Comparison of ENCODE assay signal across 1 cellular context in genomic region chr1:155017021-155017945, GRCh38.
TF ChIP-seq lines count a peak whose summit lies in the region.

No MANE protein-coding gene starts in this region.

TF ChIP-seq in WTC11, 78 proteins besides CTCF, POLR2A, EP300 and RAD21 (continued from another document and continues in another):
- TF ChIP-seq ZNF532 (CRISPR knock-in tag; IDR thresholded peaks at IDR 0.05; ENCODE audit: borderline replicate concordance), result peak; percentile 84; the same call in 1 of the 2 replicates
- TF ChIP-seq ZNF512 (CRISPR knock-in tag; IDR thresholded peaks at IDR 0.05; ENCODE audit: borderline replicate concordance), result no peak
- TF ChIP-seq JAZF1 (CRISPR knock-in tag; IDR thresholded peaks at IDR 0.05), result no peak
- no peak for TF ChIP-seq JUN (CRISPR knock-in tag; IDR thresholded peaks at IDR 0.05)
- peak; percentile 88 for TF ChIP-seq TEAD1 (CRISPR knock-in tag; IDR thresholded peaks at IDR 0.05)
- peak; percentile 54; the same call in 1 of the 2 replicates for TF ChIP-seq CREB1 (CRISPR knock-in tag; IDR thresholded peaks at IDR 0.05)
- no peak for TF ChIP-seq GTF2I (CRISPR knock-in tag; conservative IDR thresholded peaks at IDR 0.05)
- peak; percentile 61; the same call in 1 of the 2 replicates for TF ChIP-seq USF1 (CRISPR knock-in tag; IDR thresholded peaks at IDR 0.05)
- TF ChIP-seq AFF4 (CRISPR knock-in tag; IDR thresholded peaks at IDR 0.05; ENCODE audit: borderline replicate concordance), result peak; percentile 97; the same call in 1 of the 2 replicates
- TF ChIP-seq STAT6 (CRISPR knock-in tag; conservative IDR thresholded peaks at IDR 0.05; ENCODE audit: low read depth), result no peak
- no peak; the same call in 1 of the 2 replicates for TF ChIP-seq PRDM15 (CRISPR knock-in tag; IDR thresholded peaks at IDR 0.05)
- TF ChIP-seq HMGXB4 (CRISPR knock-in tag; IDR thresholded peaks at IDR 0.05), result peak; percentile 100
- 0 out of 2 replicates have a peak, but pooled peaks have one; percentile 14 for TF ChIP-seq NFYB (CRISPR knock-in tag; conservative IDR thresholded peaks at IDR 0.05; ENCODE audit: low read depth)
- peak; percentile 93 for TF ChIP-seq E2F5 (CRISPR knock-in tag; IDR thresholded peaks at IDR 0.05)
- TF ChIP-seq GABPB1 (CRISPR knock-in tag; IDR thresholded peaks at IDR 0.05), result peak; percentile 80
- no peak for TF ChIP-seq ZNF416 (CRISPR knock-in tag; IDR thresholded peaks at IDR 0.05)
- no peak for TF ChIP-seq PRRX2 (CRISPR knock-in tag; IDR thresholded peaks at IDR 0.05)
- no peak for TF ChIP-seq ATF3 (CRISPR knock-in tag; conservative IDR thresholded peaks at IDR 0.05)
- TF ChIP-seq EMX1 (CRISPR knock-in tag; IDR thresholded peaks at IDR 0.05), result no peak
- peak; percentile 23; the same call in 1 of the 2 replicates for TF ChIP-seq NFATC4 (CRISPR knock-in tag; IDR thresholded peaks at IDR 0.05)
- TF ChIP-seq E2F1 (CRISPR knock-in tag; IDR thresholded peaks at IDR 0.05), result 0 out of 2 replicates have a peak, but pooled peaks have one; percentile 60
- TF ChIP-seq FOXJ3 (CRISPR knock-in tag; IDR thresholded peaks at IDR 0.05; ENCODE audit: borderline replicate concordance), result no peak
- peak; percentile 97 for TF ChIP-seq ETV6 (CRISPR knock-in tag; IDR thresholded peaks at IDR 0.05)
- no peak for TF ChIP-seq ATF2 (CRISPR knock-in tag; IDR thresholded peaks at IDR 0.05; ENCODE audit: borderline replicate concordance, low read depth)
- no peak for TF ChIP-seq TEAD4 (CRISPR knock-in tag; IDR thresholded peaks at IDR 0.05)
- TF ChIP-seq TP53 (CRISPR knock-in tag; IDR thresholded peaks at IDR 0.05), result peak; percentile 77; the same call in 1 of the 2 replicates
- TF ChIP-seq RELA (CRISPR knock-in tag; IDR thresholded peaks at IDR 0.05; ENCODE audit: borderline replicate concordance), result no peak
- 0 out of 2 replicates have a peak, but pooled peaks have one; percentile 45 for TF ChIP-seq CBFB (CRISPR knock-in tag; IDR thresholded peaks at IDR 0.05; ENCODE audit: low read depth)
- TF ChIP-seq CREM (CRISPR knock-in tag; IDR thresholded peaks at IDR 0.05), result peak; percentile 48
- TF ChIP-seq ZNF671 (CRISPR knock-in tag; IDR thresholded peaks at IDR 0.05), result no peak
